24 cellular contexts compared by ENCODE assay signal in genomic region chr18:66196805-66197204, GRCh38.
"Had no signal": no experiment of that assay in that cellular context is flagged by ENCODE, and none has a peak within 500 bp of the region (broad histone marks: within the 10 kb centered on the region; RNA-seq: fewer than 3 reads in every experiment).

No MANE protein-coding gene starts in this region.

- H3K27ac ChIP-seq: ascending aorta, breast epithelium, coronary artery, SJCRH30, SK-N-MC had no signal

- H3K27me3 ChIP-seq: ascending aorta, breast epithelium, SJCRH30 had no signal

- H3K4me1 ChIP-seq: ascending aorta, breast epithelium, SJCRH30 had no signal

- H3K36me3 ChIP-seq: ascending aorta, breast epithelium, SJCRH30 had no signal

- DNase-seq: activated CD4-positive, alpha-beta T cell treated with anti-CD3 and anti-CD28 coated beads, Interleukin-2, amount 10 ng/mL, durations not matched to agents 24 days and 14 days; activated CD4-positive, alpha-beta T cell treated with anti-CD3 and anti-CD28 coated beads, Interleukin-2, amount 50 U/mL, for 4 hours; activated CD8-positive, alpha-beta T cell treated with anti-CD3 and anti-CD28 coated beads for 36 hours; activated gamma-delta T cell; activated naive CD4-positive, alpha-beta T cell treated with Interleukin-2 at 50 U/mL for 16 hours; activated naive CD8-positive, alpha-beta T cell treated with anti-CD3 and anti-CD28 coated beads, Interleukin-2, amount 10 ng/mL, durations not matched to agents 7 days and 5 days; activated T-cell treated with anti-CD3 and anti-CD28 coated beads, Interleukin-2, amount 50 U/mL, for 24 hours; amygdala; NCI-H1048; NCI-H1105 treated with DMSO at 0.1 percent for 48 hours; NCI-H1436; NCI-H1694 treated with DMSO at 0.1 percent for 48 hours; NCI-H2029; NCI-H2171; NCI-H510A; NCI-H526; NCI-H748 treated with DMSO at 0.1 percent for 48 hours; OCI-M1; SHP77; SJCRH30 had no signal

- H3K9me3 ChIP-seq: ascending aorta, breast epithelium, SJCRH30 had no signal

- H3K4me3 ChIP-seq: ascending aorta, breast epithelium, coronary artery, SJCRH30, SK-N-MC had no signal

- ATAC-seq: activated CD8-positive, alpha-beta T cell treated with anti-CD3 and anti-CD28 coated beads for 36 hours had no signal
